1 cellular context compared by ENCODE assay signal in the genomic region with DNA sequence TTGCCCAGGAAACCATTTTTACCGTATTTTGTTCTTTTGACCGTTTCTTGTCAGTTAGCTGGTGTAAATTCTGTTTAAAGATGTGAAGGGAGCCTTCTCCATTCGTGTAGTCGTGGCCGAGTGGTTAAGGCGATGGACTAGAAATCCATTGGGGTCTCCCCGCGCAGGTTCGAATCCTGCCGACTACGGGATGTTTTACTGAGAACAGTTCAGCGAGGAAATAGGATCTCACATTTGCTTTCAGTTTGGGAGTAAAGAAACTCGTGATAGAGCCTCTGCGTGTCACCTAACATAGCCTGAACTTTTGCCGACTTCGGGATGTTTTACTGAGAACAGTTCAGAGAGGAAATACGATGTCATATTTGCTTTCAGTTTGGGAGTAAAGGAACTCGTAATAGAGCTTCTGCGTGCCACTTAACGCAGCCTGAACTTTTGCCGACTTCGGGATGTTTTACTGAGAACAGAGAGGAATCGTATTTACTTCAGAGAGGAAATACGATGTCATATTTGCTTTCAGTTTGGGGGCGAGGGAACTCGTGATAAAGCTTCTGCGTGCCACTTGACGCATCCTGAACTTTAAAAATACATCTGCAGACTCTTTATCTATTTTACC.
TF ChIP-seq lines count a peak whose summit lies in the region.

No MANE protein-coding gene starts in this region.

TF ChIP-seq in HepG2, 621 proteins besides CTCF, POLR2A, EP300 and RAD21 (continued from another document and continues in another):
- TF ChIP-seq, protein P1, sequence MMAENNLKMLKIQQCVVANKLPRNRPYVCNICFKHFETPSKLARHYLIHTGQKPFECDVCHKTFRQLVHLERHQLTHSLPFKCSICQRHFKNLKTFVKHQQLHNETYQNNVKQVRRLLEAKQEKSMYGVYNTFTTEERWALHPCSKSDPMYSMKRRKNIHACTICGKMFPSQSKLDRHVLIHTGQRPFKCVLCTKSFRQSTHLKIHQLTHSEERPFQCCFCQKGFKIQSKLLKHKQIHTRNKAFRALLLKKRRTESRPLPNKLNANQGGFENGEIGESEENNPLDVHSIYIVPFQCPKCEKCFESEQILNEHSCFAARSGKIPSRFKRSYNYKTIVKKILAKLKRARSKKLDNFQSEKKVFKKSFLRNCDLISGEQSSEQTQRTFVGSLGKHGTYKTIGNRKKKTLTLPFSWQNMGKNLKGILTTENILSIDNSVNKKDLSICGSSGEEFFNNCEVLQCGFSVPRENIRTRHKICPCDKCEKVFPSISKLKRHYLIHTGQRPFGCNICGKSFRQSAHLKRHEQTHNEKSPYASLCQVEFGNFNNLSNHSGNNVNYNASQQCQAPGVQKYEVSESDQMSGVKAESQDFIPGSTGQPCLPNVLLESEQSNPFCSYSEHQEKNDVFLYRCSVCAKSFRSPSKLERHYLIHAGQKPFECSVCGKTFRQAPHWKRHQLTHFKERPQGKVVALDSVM (CRISPR knock-in tag; IDR thresholded peaks at IDR 0.05), result no peak
- peak; percentile 54; the same call in 1 of the 2 replicates for TF ChIP-seq FOXK1 (CRISPR knock-in tag; IDR thresholded peaks at IDR 0.05; ENCODE audit: borderline replicate concordance, low read depth)
- TF ChIP-seq, protein P2, sequence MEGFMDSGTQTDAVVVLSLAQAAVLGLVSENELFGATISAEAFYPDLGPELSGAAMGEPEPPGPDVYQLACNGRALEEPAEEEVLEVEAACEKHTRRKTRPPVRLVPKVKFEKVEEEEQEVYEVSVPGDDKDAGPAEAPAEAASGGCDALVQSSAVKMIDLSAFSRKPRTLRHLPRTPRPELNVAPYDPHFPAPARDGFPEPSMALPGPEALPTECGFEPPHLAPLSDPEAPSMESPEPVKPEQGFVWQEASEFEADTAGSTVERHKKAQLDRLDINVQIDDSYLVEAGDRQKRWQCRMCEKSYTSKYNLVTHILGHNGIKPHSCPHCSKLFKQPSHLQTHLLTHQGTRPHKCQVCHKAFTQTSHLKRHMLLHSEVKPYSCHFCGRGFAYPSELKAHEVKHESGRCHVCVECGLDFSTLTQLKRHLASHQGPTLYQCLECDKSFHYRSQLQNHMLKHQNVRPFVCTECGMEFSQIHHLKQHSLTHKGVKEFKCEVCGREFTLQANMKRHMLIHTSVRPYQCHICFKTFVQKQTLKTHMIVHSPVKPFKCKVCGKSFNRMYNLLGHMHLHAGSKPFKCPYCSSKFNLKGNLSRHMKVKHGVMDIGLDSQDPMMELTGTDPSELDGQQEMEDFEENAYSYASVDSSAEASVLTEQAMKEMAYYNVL (CRISPR knock-in tag; IDR thresholded peaks at IDR 0.05; ENCODE audit: borderline replicate concordance), result peak; percentile 44; the same call in 1 of the 2 replicates
- no peak for TF ChIP-seq CC2D1A (CRISPR knock-in tag; IDR thresholded peaks at IDR 0.05)
- TF ChIP-seq CHD4 (IDR thresholded peaks at IDR 0.05; ENCODE audit: borderline replicate concordance, low read length), result 0 out of 2 replicates have a peak, but pooled peaks have one; percentile 15
- TF ChIP-seq TAF15 (IDR thresholded peaks at IDR 0.05; ENCODE audit: low read depth, low read length, poor library complexity, severe bottlenecking), result no peak
- TF ChIP-seq, protein P3, sequence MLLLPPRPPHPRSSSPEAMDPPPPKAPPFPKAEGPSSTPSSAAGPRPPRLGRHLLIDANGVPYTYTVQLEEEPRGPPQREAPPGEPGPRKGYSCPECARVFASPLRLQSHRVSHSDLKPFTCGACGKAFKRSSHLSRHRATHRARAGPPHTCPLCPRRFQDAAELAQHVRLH (CRISPR knock-in tag; IDR thresholded peaks at IDR 0.05; ENCODE audit: borderline replicate concordance, low read depth), result no peak
- 0 out of 2 replicates have a peak, but pooled peaks have one; percentile 30 for TF ChIP-seq ISX (CRISPR knock-in tag; conservative IDR thresholded peaks at IDR 0.05)
- TF ChIP-seq ZC3H4 (CRISPR knock-in tag; IDR thresholded peaks at IDR 0.05; ENCODE audit: borderline replicate concordance), result 0 out of 2 replicates have a peak, but pooled peaks have one; percentile 45
- no peak for TF ChIP-seq ZNF709 (CRISPR knock-in tag; IDR thresholded peaks at IDR 0.05)
- 0 out of 2 replicates have a peak, but pooled peaks have one; percentile 57 for TF ChIP-seq ZNF317 (CRISPR knock-in tag; IDR thresholded peaks at IDR 0.05)
- TF ChIP-seq SAFB2 (CRISPR knock-in tag; IDR thresholded peaks at IDR 0.05; ENCODE audit: borderline replicate concordance, low read depth), result no peak
- 0 out of 2 replicates have a peak, but pooled peaks have one; percentile 44 for TF ChIP-seq RFX3 (CRISPR knock-in tag; IDR thresholded peaks at IDR 0.05)
- TF ChIP-seq, protein P4, sequence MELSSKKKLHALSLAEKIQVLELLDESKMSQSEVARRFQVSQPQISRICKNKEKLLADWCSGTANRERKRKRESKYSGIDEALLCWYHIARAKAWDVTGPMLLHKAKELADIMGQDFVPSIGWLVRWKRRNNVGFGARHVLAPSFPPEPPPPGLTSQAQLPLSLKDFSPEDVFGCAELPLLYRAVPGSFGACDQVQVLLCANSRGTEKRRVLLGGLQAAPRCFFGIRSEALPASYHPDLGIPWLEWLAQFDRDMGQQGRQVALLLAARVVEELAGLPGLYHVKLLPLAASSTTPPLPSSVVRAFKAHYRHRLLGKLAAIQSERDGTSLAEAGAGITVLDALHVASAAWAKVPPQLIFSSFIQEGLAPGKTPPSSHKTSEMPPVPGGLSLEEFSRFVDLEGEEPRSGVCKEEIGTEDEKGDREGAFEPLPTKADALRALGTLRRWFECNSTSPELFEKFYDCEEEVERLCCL (CRISPR knock-in tag; IDR thresholded peaks at IDR 0.05; ENCODE audit: borderline replicate concordance), result 0 out of 2 replicates have a peak, but pooled peaks have one; percentile 12
- peak; percentile 71; the same call in 1 of the 2 replicates for TF ChIP-seq FOXJ3 (CRISPR knock-in tag; IDR thresholded peaks at IDR 0.05; ENCODE audit: borderline replicate concordance)
- no peak for TF ChIP-seq ZEB1 (IDR thresholded peaks at IDR 0.05; ENCODE audit: insufficient replicate concordance, low read depth)
- peak; percentile 23; the same call in 1 of the 2 replicates for TF ChIP-seq MAFF (IDR thresholded peaks at IDR 0.05; ENCODE audit: low read depth, low read length)
- 0 out of 2 replicates have a peak, but pooled peaks have one; percentile 34 for TF ChIP-seq MIER2 (CRISPR knock-in tag; IDR thresholded peaks at IDR 0.05)
- TF ChIP-seq, protein P5, sequence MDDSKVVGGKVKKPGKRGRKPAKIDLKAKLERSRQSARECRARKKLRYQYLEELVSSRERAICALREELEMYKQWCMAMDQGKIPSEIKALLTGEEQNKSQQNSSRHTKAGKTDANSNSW (CRISPR knock-in tag; IDR thresholded peaks at IDR 0.05; ENCODE audit: borderline replicate concordance), result no peak
- TF ChIP-seq, protein P6, sequence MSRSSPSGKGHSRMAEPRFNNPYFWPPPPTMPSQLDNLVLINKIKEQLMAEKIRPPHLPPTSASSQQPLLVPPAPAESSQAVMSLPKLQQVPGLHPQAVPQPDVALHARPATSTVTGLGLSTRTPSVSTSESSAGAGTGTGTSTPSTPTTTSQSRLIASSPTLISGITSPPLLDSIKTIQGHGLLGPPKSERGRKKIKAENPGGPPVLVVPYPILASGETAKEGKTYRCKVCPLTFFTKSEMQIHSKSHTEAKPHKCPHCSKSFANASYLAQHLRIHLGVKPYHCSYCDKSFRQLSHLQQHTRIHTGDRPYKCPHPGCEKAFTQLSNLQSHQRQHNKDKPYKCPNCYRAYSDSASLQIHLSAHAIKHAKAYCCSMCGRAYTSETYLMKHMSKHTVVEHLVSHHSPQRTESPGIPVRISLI (CRISPR knock-in tag; IDR thresholded peaks at IDR 0.05; ENCODE audit: borderline replicate concordance), result no peak
- peak; percentile 96; the same call in 1 of the 2 replicates for TF ChIP-seq SP140L (CRISPR knock-in tag; IDR thresholded peaks at IDR 0.05; ENCODE audit: borderline replicate concordance)
- peak; percentile 27; the same call in 1 of the 2 replicates for TF ChIP-seq ZFP37 (CRISPR knock-in tag; IDR thresholded peaks at IDR 0.05; ENCODE audit: borderline replicate concordance)
- TF ChIP-seq, protein P7, sequence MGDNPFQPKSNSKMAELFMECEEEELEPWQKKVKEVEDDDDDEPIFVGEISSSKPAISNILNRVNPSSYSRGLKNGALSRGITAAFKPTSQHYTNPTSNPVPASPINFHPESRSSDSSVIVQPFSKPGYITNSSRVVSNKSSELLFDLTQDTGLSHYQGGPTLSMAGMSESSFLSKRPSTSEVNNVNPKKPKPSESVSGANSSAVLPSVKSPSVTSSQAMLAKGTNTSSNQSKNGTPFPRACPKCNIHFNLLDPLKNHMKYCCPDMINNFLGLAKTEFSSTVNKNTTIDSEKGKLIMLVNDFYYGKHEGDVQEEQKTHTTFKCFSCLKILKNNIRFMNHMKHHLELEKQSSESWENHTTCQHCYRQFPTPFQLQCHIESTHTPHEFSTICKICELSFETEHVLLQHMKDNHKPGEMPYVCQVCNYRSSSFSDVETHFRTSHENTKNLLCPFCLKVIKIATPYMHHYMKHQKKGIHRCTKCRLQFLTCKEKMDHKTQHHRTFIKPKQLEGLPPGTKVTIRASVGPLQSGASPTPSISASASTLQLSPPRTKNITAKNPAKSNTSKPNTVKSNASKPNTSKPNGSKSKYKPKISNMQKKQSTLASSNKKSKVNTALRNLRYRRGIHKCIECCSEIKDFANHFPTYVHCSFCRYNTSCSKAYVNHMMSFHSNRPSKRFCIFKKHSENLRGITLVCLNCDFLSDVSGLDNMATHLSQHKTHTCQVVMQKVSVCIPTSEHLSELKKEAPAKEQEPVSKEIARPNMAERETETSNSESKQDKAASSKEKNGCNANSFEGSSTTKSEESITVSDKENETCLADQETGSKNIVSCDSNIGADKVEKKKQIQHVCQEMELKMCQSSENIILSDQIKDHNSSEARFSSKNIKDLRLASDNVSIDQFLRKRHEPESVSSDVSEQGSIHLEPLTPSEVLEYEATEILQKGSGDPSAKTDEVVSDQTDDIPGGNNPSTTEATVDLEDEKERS (CRISPR knock-in tag; IDR thresholded peaks at IDR 0.05), result no peak
- no peak for TF ChIP-seq NR2F6 (IDR thresholded peaks at IDR 0.05)
- peak; percentile 19; the same call in 1 of the 2 replicates for TF ChIP-seq NR2F6 (CRISPR knock-in tag; IDR thresholded peaks at IDR 0.05)
- TF ChIP-seq PHF21A (CRISPR knock-in tag; IDR thresholded peaks at IDR 0.05), result peak; percentile 20; the same call in 1 of the 2 replicates
- TF ChIP-seq, protein P8, sequence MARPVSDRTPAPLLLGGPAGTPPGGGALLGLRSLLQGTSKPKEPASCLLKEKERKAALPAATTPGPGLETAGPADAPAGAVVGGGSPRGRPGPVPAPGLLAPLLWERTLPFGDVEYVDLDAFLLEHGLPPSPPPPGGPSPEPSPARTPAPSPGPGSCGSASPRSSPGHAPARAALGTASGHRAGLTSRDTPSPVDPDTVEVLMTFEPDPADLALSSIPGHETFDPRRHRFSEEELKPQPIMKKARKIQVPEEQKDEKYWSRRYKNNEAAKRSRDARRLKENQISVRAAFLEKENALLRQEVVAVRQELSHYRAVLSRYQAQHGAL (CRISPR knock-in tag; IDR thresholded peaks at IDR 0.05; ENCODE audit: not compliant biosample characterization), result peak; percentile 50
- TF ChIP-seq SOX5 (CRISPR knock-in tag; IDR thresholded peaks at IDR 0.05; ENCODE audit: borderline replicate concordance), result peak; percentile 44; the same call in 1 of the 2 replicates
- TF ChIP-seq, protein P9, sequence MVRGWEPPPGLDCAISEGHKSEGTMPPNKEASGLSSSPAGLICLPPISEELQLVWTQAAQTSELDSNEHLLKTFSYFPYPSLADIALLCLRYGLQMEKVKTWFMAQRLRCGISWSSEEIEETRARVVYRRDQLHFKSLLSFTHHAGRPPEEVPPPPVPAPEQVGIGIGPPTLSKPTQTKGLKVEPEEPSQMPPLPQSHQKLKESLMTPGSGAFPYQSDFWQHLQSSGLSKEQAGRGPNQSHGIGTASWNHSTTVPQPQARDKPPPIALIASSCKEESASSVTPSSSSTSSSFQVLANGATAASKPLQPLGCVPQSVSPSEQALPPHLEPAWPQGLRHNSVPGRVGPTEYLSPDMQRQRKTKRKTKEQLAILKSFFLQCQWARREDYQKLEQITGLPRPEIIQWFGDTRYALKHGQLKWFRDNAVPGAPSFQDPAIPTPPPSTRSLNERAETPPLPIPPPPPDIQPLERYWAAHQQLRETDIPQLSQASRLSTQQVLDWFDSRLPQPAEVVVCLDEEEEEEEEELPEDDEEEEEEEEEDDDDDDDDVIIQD (CRISPR knock-in tag; IDR thresholded peaks at IDR 0.05; ENCODE audit: low read depth), result peak; percentile 72; the same call in 1 of the 2 replicates
- TF ChIP-seq, protein P10, sequence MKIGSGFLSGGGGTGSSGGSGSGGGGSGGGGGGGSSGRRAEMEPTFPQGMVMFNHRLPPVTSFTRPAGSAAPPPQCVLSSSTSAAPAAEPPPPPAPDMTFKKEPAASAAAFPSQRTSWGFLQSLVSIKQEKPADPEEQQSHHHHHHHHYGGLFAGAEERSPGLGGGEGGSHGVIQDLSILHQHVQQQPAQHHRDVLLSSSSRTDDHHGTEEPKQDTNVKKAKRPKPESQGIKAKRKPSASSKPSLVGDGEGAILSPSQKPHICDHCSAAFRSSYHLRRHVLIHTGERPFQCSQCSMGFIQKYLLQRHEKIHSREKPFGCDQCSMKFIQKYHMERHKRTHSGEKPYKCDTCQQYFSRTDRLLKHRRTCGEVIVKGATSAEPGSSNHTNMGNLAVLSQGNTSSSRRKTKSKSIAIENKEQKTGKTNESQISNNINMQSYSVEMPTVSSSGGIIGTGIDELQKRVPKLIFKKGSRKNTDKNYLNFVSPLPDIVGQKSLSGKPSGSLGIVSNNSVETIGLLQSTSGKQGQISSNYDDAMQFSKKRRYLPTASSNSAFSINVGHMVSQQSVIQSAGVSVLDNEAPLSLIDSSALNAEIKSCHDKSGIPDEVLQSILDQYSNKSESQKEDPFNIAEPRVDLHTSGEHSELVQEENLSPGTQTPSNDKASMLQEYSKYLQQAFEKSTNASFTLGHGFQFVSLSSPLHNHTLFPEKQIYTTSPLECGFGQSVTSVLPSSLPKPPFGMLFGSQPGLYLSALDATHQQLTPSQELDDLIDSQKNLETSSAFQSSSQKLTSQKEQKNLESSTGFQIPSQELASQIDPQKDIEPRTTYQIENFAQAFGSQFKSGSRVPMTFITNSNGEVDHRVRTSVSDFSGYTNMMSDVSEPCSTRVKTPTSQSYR (CRISPR knock-in tag; IDR thresholded peaks at IDR 0.05; ENCODE audit: borderline replicate concordance), result no peak
- peak; percentile 64 for TF ChIP-seq SALL1 (CRISPR knock-in tag; IDR thresholded peaks at IDR 0.05)
- TF ChIP-seq, protein P11, sequence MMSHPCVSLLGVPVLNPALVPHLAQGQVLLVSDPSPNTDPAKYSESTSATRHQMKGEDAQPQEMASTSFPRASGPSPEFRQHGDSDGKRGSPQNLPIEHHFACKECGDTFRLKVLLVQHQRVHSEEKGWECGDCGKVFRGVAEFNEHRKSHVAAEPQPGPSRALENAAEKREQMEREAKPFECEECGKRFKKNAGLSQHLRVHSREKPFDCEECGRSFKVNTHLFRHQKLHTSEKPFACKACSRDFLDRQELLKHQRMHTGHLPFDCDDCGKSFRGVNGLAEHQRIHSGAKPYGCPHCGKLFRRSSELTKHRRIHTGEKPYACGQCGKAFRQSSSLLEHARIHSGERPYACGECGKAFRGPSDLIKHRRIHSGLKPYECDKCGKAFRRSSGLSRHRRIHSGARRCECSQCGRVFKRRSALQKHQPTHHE (CRISPR knock-in tag; IDR thresholded peaks at IDR 0.05; ENCODE audit: borderline replicate concordance), result peak; percentile 67; the same call in 1 of the 2 replicates
